19 cellular contexts compared by ENCODE assay signal in genomic region chr14:75344396-75344795, GRCh38.
"Had no signal": no experiment of that assay in that cellular context is flagged by ENCODE, and none has a peak within 500 bp of the region (broad histone marks: within the 10 kb centered on the region; RNA-seq: fewer than 3 reads in every experiment).

No MANE protein-coding gene starts in this region.

- H3K36me3 ChIP-seq: colonic mucosa, heart right ventricle, pancreas, tibial nerve had no signal

- H3K27me3 Mint-ChIP-seq: stimulated activated naive CD8-positive, alpha-beta T cell treated with anti-CD3 and anti-CD28 coated beads, Interleukin-15, amount 100 ng/mL, for 72 hours had no signal

- H3K4me1 Mint-ChIP-seq: endodermal cell, neural crest cell had no signal

- H3K27me3 ChIP-seq: colonic mucosa, heart right ventricle, pancreas, testis, tibial nerve had no signal

- H3K27ac Mint-ChIP-seq: endodermal cell; natural killer cell; progenitor cell of endocrine pancreas; stimulated activated naive B cell treated with anti-CD40 and anti-IgM and Interleukin-4, amounts not matched to agents 10 μg/mL and 1 μg/mL and 100 μg/mL, for 72 hours; stimulated activated naive CD8-positive, alpha-beta T cell treated with anti-CD3 and anti-CD28 coated beads, Interleukin-15, amount 100 ng/mL, for 72 hours had no signal

- ATAC-seq: heart right ventricle; natural killer cell; pancreas; right cardiac atrium; stimulated activated naive B cell treated with anti-CD40 and anti-IgM and Interleukin-4, amounts not matched to agents 10 μg/mL and 1 μg/mL and 100 μg/mL, for 72 hours; stimulated activated naive CD8-positive, alpha-beta T cell treated with anti-CD3 and anti-CD28 coated beads, Interleukin-15, amount 100 ng/mL, for 72 hours had no signal

- DNase-seq: colonic mucosa; effector CD4-positive, alpha-beta T cell; endodermal cell; erythroblast; heart right ventricle; hypothalamus; kidney glomerular epithelial cell; mesendoderm; natural killer cell; nucleus accumbens; pancreas; right cardiac atrium; stimulated activated CD4-positive, alpha-beta T cell treated with anti-CD3 and anti-CD28 coated beads, Interleukin-4, amount 100 ng/mL, for 24 hours; stimulated activated naive B cell treated with anti-CD40 and anti-IgM and Interleukin-4, amounts not matched to agents 10 μg/mL and 1 μg/mL and 100 μg/mL, for 72 hours; stimulated activated naive CD8-positive, alpha-beta T cell treated with anti-CD3 and anti-CD28 coated beads, Interleukin-15, amount 100 ng/mL, for 72 hours; testis had no signal

- H3K4me3 Mint-ChIP-seq: endodermal cell; natural killer cell; neural crest cell; stimulated activated naive B cell treated with anti-CD40 and anti-IgM and Interleukin-4, amounts not matched to agents 10 μg/mL and 1 μg/mL and 100 μg/mL, for 72 hours; stimulated activated naive CD8-positive, alpha-beta T cell treated with anti-CD3 and anti-CD28 coated beads, Interleukin-15, amount 100 ng/mL, for 72 hours had no signal

- H3K9me3 Mint-ChIP-seq: natural killer cell had no signal

- H3K9me3 ChIP-seq: colonic mucosa, pancreas, testis had no signal

- H3K4me3 ChIP-seq: colonic mucosa, heart right ventricle, pancreas, testis, tibial nerve had no signal

- H3K27ac ChIP-seq: colonic mucosa, pancreas, testis had no signal

- H3K36me3 Mint-ChIP-seq: natural killer cell had no signal

- H3K4me1 ChIP-seq: colonic mucosa had no signal
